Comparison of ENCODE assay signal across 22 cellular contexts in genomic region chr10:114584419-114584818, GRCh38.
A peak's percentile ranks its signal among the peaks of the same experiment; 100 is the strongest.
DNase-seq lines count a peak whose midpoint lies in the region; ATAC-seq, FAIRE-seq and TF ChIP-seq lines count a peak whose summit lies in the region.
"Had no signal": no experiment of that assay in that cellular context is flagged by ENCODE, and none has a peak within 500 bp of the region (broad histone marks: within the 10 kb centered on the region; RNA-seq: fewer than 3 reads in every experiment).

No MANE protein-coding gene starts in this region.

- H3K27ac Mint-ChIP-seq in astrocyte (ENCODE audit: unreplicated experiment): peak overlapping the region; percentile 64
- H3K27ac Mint-ChIP-seq in Caco-2 (ENCODE audit: unreplicated experiment): no peak overlapping the region
- H3K27ac Mint-ChIP-seq: CD4-positive, CD25-positive, alpha-beta regulatory T cell had no signal

- H3K36me3 ChIP-seq in astrocyte (ENCODE audit: insufficient read depth, low read length): no peaks in the 10 kb centered on the region
- H3K36me3 ChIP-seq in PC-3 (ENCODE audit: low read depth, low read length): no peaks in the 10 kb centered on the region
- H3K36me3 ChIP-seq in Caco-2 (ENCODE audit: control insufficient read depth, insufficient read depth, low read length): no peaks in the 10 kb centered on the region

- intact Hi-C loops in PC-3 (cut with micrococcal nuclease) (no loop called here), Caco-2 (cut with micrococcal nuclease; ENCODE audit: unreplicated experiment) (no loop called here)

- POLR2A ChIA-PET in PC-3 (lab: Charles Lee; ENCODE audit: unreplicated experiment): no interaction called here
- POLR2A ChIA-PET in Caco-2 (lab: Charles Lee): no interaction called here

- H3K4me1 Mint-ChIP-seq in astrocyte (ENCODE audit: low read depth, unreplicated experiment) (peaks cover 24% of the 10 kb centered on the region), Caco-2 (ENCODE audit: low read depth, unreplicated experiment) (no peaks in the 10 kb centered on the region)

- H3K27me3 ChIP-seq in astrocyte (ENCODE audit: insufficient read depth, low read length) (no peaks in the 10 kb centered on the region), PC-3 (ENCODE audit: low read length) (no peaks in the 10 kb centered on the region), Caco-2 (replicated peaks; ENCODE audit: control insufficient read depth, insufficient read depth, low read length) (no peaks in the 10 kb centered on the region)

- no peaks in the 10 kb centered on the region for H3K9me2 ChIP-seq in PC-3 (replicated peaks; ENCODE audit: low read length)

- FAIRE-seq in astrocyte (lab: Jason Lieb, UNC): no peak
- FAIRE-seq: A549, G401.6, GM12878, GM18507, H1 had no signal

- H2AFZ ChIP-seq in astrocyte (ENCODE audit: low read depth, low read length) (no peak overlapping the region), PC-3 (ENCODE audit: low read length) (no peak overlapping the region)

- no peak overlapping the region for H3K4me3 Mint-ChIP-seq in astrocyte (ENCODE audit: unreplicated experiment)
- no peak overlapping the region for H3K4me3 Mint-ChIP-seq in Caco-2 (ENCODE audit: unreplicated experiment)

- no peak for TF ChIP-seq CTCF in AG10803 (conservative IDR thresholded peaks at IDR 0.05; ENCODE audit: low read length)
- TF ChIP-seq CTCF in astrocyte (IDR thresholded peaks at IDR 0.05; ENCODE audit: insufficient read depth, low read depth, low read length): no peak
- no peak for TF ChIP-seq CTCF in PC-3 (conservative IDR thresholded peaks at IDR 0.05; ENCODE audit: low read depth, low read length)
- TF ChIP-seq CTCF in Caco-2 (IDR thresholded peaks at IDR 0.05; ENCODE audit: insufficient read depth in 1 of 2, low read depth in 1 of 2, low read length in 1 of 2, severe bottlenecking in 1 of 2, unreplicated experiment in 1 of 2): no peak

- peaks cover 4% of the 10 kb centered on the region for H3K4me1 ChIP-seq in astrocyte (ENCODE audit: insufficient read depth, low read length)
- no peaks in the 10 kb centered on the region for H3K4me1 ChIP-seq in PC-3 (ENCODE audit: insufficient read depth, low read length)
- H3K4me1 ChIP-seq in Caco-2: no peaks in the 10 kb centered on the region
- H3K4me1 ChIP-seq: A549 had no signal

- CTCF ChIA-PET in PC-3 (lab: Charles Lee) (no interaction called here), Caco-2 (lab: Charles Lee) (no interaction called here)

- H3K9me3 ChIP-seq in astrocyte (ENCODE audit: insufficient read depth, low read depth, low read length) (no peaks in the 10 kb centered on the region), PC-3 (ENCODE audit: low read length) (no peaks in the 10 kb centered on the region), Caco-2 (no peaks in the 10 kb centered on the region; the same call in 1 of the 2 replicates)
- H3K9me3 ChIP-seq: A549 had no signal

- no peaks in the 10 kb centered on the region for H4K20me1 ChIP-seq in astrocyte (ENCODE audit: insufficient read depth, low read length)
- no peaks in the 10 kb centered on the region for H4K20me1 ChIP-seq in PC-3 (ENCODE audit: low read length)

- BruUV-seq in PC-3 (replicated peaks; lab: Mats Ljungman, UMichigan) (no TSS peak), Caco-2 (replicated peaks; lab: Mats Ljungman, UMichigan) (no TSS peak)

- H3F3A ChIP-seq in PC-3 (ENCODE audit: low read length, unreplicated experiment): no peaks in the 10 kb centered on the region

- no peaks in the 10 kb centered on the region for H3K27me3 Mint-ChIP-seq in astrocyte (ENCODE audit: low read depth, unreplicated experiment)
- no peaks in the 10 kb centered on the region for H3K27me3 Mint-ChIP-seq in Caco-2 (ENCODE audit: insufficient read depth, unreplicated experiment)
- H3K27me3 Mint-ChIP-seq: CD4-positive, CD25-positive, alpha-beta regulatory T cell had no signal

- no peak for ATAC-seq in PC-3
- no peak for ATAC-seq in GM19023 (IDR thresholded peaks at IDR 0.05; ENCODE audit: unreplicated experiment)
- ATAC-seq: A549, GM12878 had no signal

- DNase-seq in AG10803 (ENCODE audit: low read depth) (peak; percentile 9), GM03348 (ENCODE audit: low spot score) (peak; percentile 18), astrocyte (ENCODE audit: low read depth) (peak; percentile 74), non-pigmented ciliary epithelial cell (ENCODE audit: low read depth) (peak; percentile 20), PC-3 (no peak), Caco-2 (no peak)
- DNase-seq: AML-193; CD4-positive, CD25-positive, alpha-beta regulatory T cell; KBM-7; MV-4-11; NCI-H1417; NCI-H1930; NCI-H2171; NCI-H446; NCI-H69; SHP77 had no signal

- H3K79me2 ChIP-seq in astrocyte (ENCODE audit: insufficient read depth, low read length) (no peaks in the 10 kb centered on the region), PC-3 (ENCODE audit: low read length) (no peaks in the 10 kb centered on the region)

- H3K9me3 Mint-ChIP-seq in astrocyte (ENCODE audit: unreplicated experiment) (no peaks in the 10 kb centered on the region), Caco-2 (ENCODE audit: unreplicated experiment) (no peaks in the 10 kb centered on the region)

- H3K4me3 ChIP-seq in AG10803 (ENCODE audit: low read length) (no peak overlapping the region), astrocyte (ENCODE audit: insufficient read depth, low read depth, low read length) (no peak overlapping the region), PC-3 (ENCODE audit: low read length) (no peak overlapping the region), Caco-2 (ENCODE audit: low read depth, low read length) (no peak overlapping the region)
- H3K4me3 ChIP-seq: A549, GM12878 had no signal

- H3K4me2 ChIP-seq in astrocyte (ENCODE audit: low read length) (no peak overlapping the region), PC-3 (ENCODE audit: low read length) (no peak overlapping the region)
- H3K4me2 ChIP-seq: A549 had no signal

- H3K9ac ChIP-seq in astrocyte (ENCODE audit: low read length) (no peak overlapping the region), PC-3 (ENCODE audit: low read length) (no peak overlapping the region)

- H3K36me3 Mint-ChIP-seq in astrocyte (ENCODE audit: low read depth, unreplicated experiment) (peaks cover 9% of the 10 kb centered on the region), Caco-2 (ENCODE audit: insufficient read depth, unreplicated experiment) (no peaks in the 10 kb centered on the region)

- peak overlapping the region; percentile 26 for H3K27ac ChIP-seq in astrocyte (ENCODE audit: low read depth, low read length)
- no peak overlapping the region for H3K27ac ChIP-seq in PC-3 (ENCODE audit: low read length)
- H3K27ac ChIP-seq: A549 had no signal

Comparison
In these comparisons a context has a peak if more than half of its experiments do, and no peak if none do; other contexts are left out.
1. DNase-seq: peak in AG10803 (single experiment), GM03348 (single experiment), astrocyte (single experiment) and non-pigmented ciliary epithelial cell (single experiment); none in PC-3 (single experiment) and Caco-2 (0 of 2).